11 cellular contexts compared by ENCODE assay signal in genomic region chr12:93244514-93245077, GRCh38.
DNase-seq lines count a peak whose midpoint lies in the region; ATAC-seq and TF ChIP-seq lines count a peak whose summit lies in the region.
"Had no signal": no experiment of that assay in that cellular context is flagged by ENCODE, and none has a peak within 500 bp of the region (broad histone marks: within the 10 kb centered on the region; RNA-seq: fewer than 3 reads in every experiment).

No MANE protein-coding gene starts in this region.

- 83% methylated on average over 4 of the region's 4 CpGs for WGBS in suprapubic skin

- H3K36me3 ChIP-seq in KMS-11 (ENCODE audit: insufficient read depth) = no peaks in the 10 kb centered on the region
- H3K36me3 ChIP-seq in left lung = no peaks in the 10 kb centered on the region
- no peaks in the 10 kb centered on the region for H3K36me3 ChIP-seq in suprapubic skin

- H3K4me3 ChIP-seq in KMS-11 (IDR thresholded peaks at IDR 0.05; ENCODE audit: insufficient read depth, low read depth, low read length) (no peak overlapping the region), left lung (peak overlapping the region in 1 of 2 donors; percentile 6), suprapubic skin (no peak overlapping the region)

- no peak for TF ChIP-seq EP300 in suprapubic skin (IDR thresholded peaks at IDR 0.05)

- peak overlapping the region; percentile 92 for H3K4me2 ChIP-seq in KMS-11

- H3K9me3 ChIP-seq in left lung (peaks cover 0 to 4% of the 10 kb centered on the region in 2 donors), suprapubic skin (no peaks in the 10 kb centered on the region)

- peak; percentile 24 for ATAC-seq in left lung
- ATAC-seq in HG03039 (IDR thresholded peaks at IDR 0.05; ENCODE audit: unreplicated experiment) = no peak
- ATAC-seq in HG03354 (IDR thresholded peaks at IDR 0.05; ENCODE audit: poor library complexity, severe bottlenecking, unreplicated experiment) = no peak

- intact Hi-C loops in left lung (cut with DNase I) = no loop called here

- TF ChIP-seq POLR2A in suprapubic skin (IDR thresholded peaks at IDR 0.05) = no peak

- H3K9ac ChIP-seq in KMS-11 = peak overlapping the region; percentile 47; the same call in 1 of the 2 replicates

- no peaks in the 10 kb centered on the region for H3K79me2 ChIP-seq in KMS-11 (ENCODE audit: insufficient read depth, low read depth)

- TF ChIP-seq CTCF in KMS-11 (conservative IDR thresholded peaks at IDR 0.05; ENCODE audit: low read depth, low read length) = no peak
- TF ChIP-seq CTCF in left lung (IDR thresholded peaks at IDR 0.05) = no peak
- no peak for TF ChIP-seq CTCF in suprapubic skin (IDR thresholded peaks at IDR 0.05)

- peak overlapping the region; percentile 89 for H3K27ac ChIP-seq in KMS-11
- peak overlapping the region; percentile 19 to 92 for H3K27ac ChIP-seq in left lung
- H3K27ac ChIP-seq in suprapubic skin = peak overlapping the region; percentile 12
- H3K27ac ChIP-seq: C4-2B had no signal

- H4K20me1 ChIP-seq in KMS-11 (ENCODE audit: insufficient read depth) = no peaks in the 10 kb centered on the region

- peak; percentile 22 for DNase-seq in activated T-cell treated with anti-CD3 and anti-CD28 coated beads for 24 hours (ENCODE audit: low read depth)
- no peak for DNase-seq in activated T-cell treated with anti-CD3 and anti-CD28 coated beads for 4 hours
- DNase-seq in left lung = no peak
- DNase-seq in suprapubic skin (ENCODE audit: low spot score in 2 of 2) = no peak
- DNase-seq in putamen (ENCODE audit: low spot score) = no peak
- DNase-seq: left cardiac atrium, NCI-H1694 treated with DMSO at 0.1 percent for 48 hours had no signal

- peak overlapping the region; percentile 57 for H2AFZ ChIP-seq in KMS-11 (ENCODE audit: low read depth)

- H3K4me1 ChIP-seq in KMS-11 (ENCODE audit: low read depth, poor library complexity, severe bottlenecking) (peaks cover 86% of the 10 kb centered on the region), left lung (peaks cover 7 to 28% of the 10 kb centered on the region in 2 donors), suprapubic skin (peaks cover 22% of the 10 kb centered on the region)

- H3K27me3 ChIP-seq in KMS-11 (ENCODE audit: insufficient read depth, low read depth) = no peaks in the 10 kb centered on the region
- no peaks in the 10 kb centered on the region for H3K27me3 ChIP-seq in left lung
- H3K27me3 ChIP-seq in suprapubic skin = no peaks in the 10 kb centered on the region

Comparison
In these comparisons a context has a peak if more than half of its experiments do, and no peak if none do; other contexts are left out.
1. H3K27ac ChIP-seq: peak in every context shown above with its lines; median percentile 89 in KMS-11; 56 in left lung; 12 in suprapubic skin.